16 cellular contexts compared by ENCODE assay signal in genomic region chr6:36550473-36551000, GRCh38.
"Had no signal": no experiment of that assay in that cellular context is flagged by ENCODE, and none has a peak within 500 bp of the region (broad histone marks: within the 10 kb centered on the region; RNA-seq: fewer than 3 reads in every experiment).

No MANE protein-coding gene starts in this region.

- ATAC-seq: effector memory CD8-positive, alpha-beta T cell; foreskin keratinocyte; natural killer cell treated with Interleukin-12 subunit alpha and Interleukin-12 subunit beta and Interleukin-15 and Interleukin-18, amount 100 ng/mL, for 72 hours; right cardiac atrium had no signal

- H3K27me3 ChIP-seq: foreskin keratinocyte, upper lobe of left lung had no signal

- H3K4me3 Mint-ChIP-seq: activated CD4-positive, alpha-beta T cell treated with anti-CD3 and anti-CD28 coated beads, Interleukin-2, amount 10 ng/mL, durations not matched to agents 7 days and 5 days; activated T-helper 1 cell treated with anti-CD3 and anti-CD28 coated beads, Interleukin-12 subunit alpha, Interleukin-12 subunit beta, Interleukin-2, Interleukin-4 antibody, amounts not matched to agents 30 ng/mL and 10 ng/mL and 1 ng/mL, durations not matched to agents 14 hours and 24 hours and 36 hours; effector memory CD8-positive, alpha-beta T cell; natural killer cell treated with Interleukin-12 subunit alpha and Interleukin-12 subunit beta and Interleukin-15 and Interleukin-18, amount 100 ng/mL, for 72 hours; stimulated activated naive CD8-positive, alpha-beta T cell treated with anti-CD3 and anti-CD28 coated beads, Interleukin-15, Interleukin-2, amounts not matched to agents 100 ng/mL and 50 ng/mL, for 24 hours had no signal

- H3K9me3 ChIP-seq: upper lobe of left lung had no signal

- H3K36me3 Mint-ChIP-seq: natural killer cell treated with Interleukin-12 subunit alpha and Interleukin-12 subunit beta and Interleukin-15 and Interleukin-18, amount 100 ng/mL, for 72 hours had no signal

- FAIRE-seq: small intestine had no signal

- H3K27me3 Mint-ChIP-seq: activated CD4-positive, alpha-beta T cell treated with anti-CD3 and anti-CD28 coated beads, Interleukin-2, amount 10 ng/mL, durations not matched to agents 7 days and 5 days; effector memory CD8-positive, alpha-beta T cell; natural killer cell treated with Interleukin-12 subunit alpha and Interleukin-12 subunit beta and Interleukin-15 and Interleukin-18, amount 100 ng/mL, for 72 hours; progenitor cell of endocrine pancreas; stimulated activated naive CD8-positive, alpha-beta T cell treated with anti-CD3 and anti-CD28 coated beads, Interleukin-15, Interleukin-2, amounts not matched to agents 100 ng/mL and 50 ng/mL, for 24 hours had no signal

- H3K27ac ChIP-seq: foreskin keratinocyte, upper lobe of left lung had no signal

- H3K9me3 Mint-ChIP-seq: activated CD4-positive, alpha-beta T cell treated with anti-CD3 and anti-CD28 coated beads, Interleukin-2, amount 10 ng/mL, durations not matched to agents 7 days and 5 days; activated T-helper 1 cell treated with anti-CD3 and anti-CD28 coated beads, Interleukin-12 subunit alpha, Interleukin-12 subunit beta, Interleukin-2, Interleukin-4 antibody, amounts not matched to agents 30 ng/mL and 10 ng/mL and 1 ng/mL, durations not matched to agents 14 hours and 24 hours and 36 hours; effector memory CD8-positive, alpha-beta T cell; natural killer cell treated with Interleukin-12 subunit alpha and Interleukin-12 subunit beta and Interleukin-15 and Interleukin-18, amount 100 ng/mL, for 72 hours; stimulated activated naive CD8-positive, alpha-beta T cell treated with anti-CD3 and anti-CD28 coated beads, Interleukin-15, Interleukin-2, amounts not matched to agents 100 ng/mL and 50 ng/mL, for 24 hours had no signal

- H3K4me3 ChIP-seq: upper lobe of left lung had no signal

- H3K36me3 ChIP-seq: upper lobe of left lung had no signal

- H3K27ac Mint-ChIP-seq: activated CD4-positive, alpha-beta T cell treated with anti-CD3 and anti-CD28 coated beads, Interleukin-2, amount 10 ng/mL, durations not matched to agents 7 days and 5 days; activated T-helper 1 cell treated with anti-CD3 and anti-CD28 coated beads, Interleukin-12 subunit alpha, Interleukin-12 subunit beta, Interleukin-2, Interleukin-4 antibody, amounts not matched to agents 30 ng/mL and 10 ng/mL and 1 ng/mL, durations not matched to agents 14 hours and 24 hours and 36 hours; stimulated activated naive CD8-positive, alpha-beta T cell treated with anti-CD3 and anti-CD28 coated beads, Interleukin-15, Interleukin-2, amounts not matched to agents 100 ng/mL and 50 ng/mL, for 24 hours had no signal

- DNase-seq: activated CD4-positive, alpha-beta T cell treated with anti-CD3 and anti-CD28 coated beads, Interleukin-2, amount 10 ng/mL, durations not matched to agents 7 days and 5 days; activated CD4-positive, CD25-positive, alpha-beta regulatory T cell; activated naive CD4-positive, alpha-beta T cell; dermis blood vessel endothelial cell; effector memory CD8-positive, alpha-beta T cell; foreskin keratinocyte; nucleus accumbens; right cardiac atrium; small intestine; stimulated activated CD4-positive, alpha-beta T cell treated with anti-CD3 and anti-CD28 coated beads, Interleukin-4, amount 100 ng/mL, for 4 hours; stimulated activated CD8-positive, alpha-beta memory T cell treated with anti-CD3 and anti-CD28 coated beads, Interleukin-4, amount 100 ng/mL, for 48 hours; upper lobe of left lung had no signal
